Comparison of ENCODE assay signal across 23 cellular contexts in genomic region chr9:22548625-22549024, GRCh38.
DNase-seq lines count a peak whose midpoint lies in the region; ATAC-seq lines count a peak whose summit lies in the region.
"Had no signal": no experiment of that assay in that cellular context is flagged by ENCODE, and none has a peak within 500 bp of the region (broad histone marks: within the 10 kb centered on the region; RNA-seq: fewer than 3 reads in every experiment).

No MANE protein-coding gene starts in this region.

- H3K18ac ChIP-seq in mesendoderm (ENCODE audit: low read length) = no peak overlapping the region

- H3K4me2 ChIP-seq in mesendoderm (ENCODE audit: low read length) = no peak overlapping the region
- H3K4me2 ChIP-seq: BLaER1 had no signal

- H3K4ac ChIP-seq in mesendoderm (ENCODE audit: low read depth, low read length) = no peak overlapping the region

- H3K27ac ChIP-seq in mesendoderm (ENCODE audit: low read depth, low read length) = no peak overlapping the region
- H3K27ac ChIP-seq: BLaER1 had no signal

- no peaks in the 10 kb centered on the region for H3K79me1 ChIP-seq in mesendoderm (ENCODE audit: low read length)

- no peak overlapping the region for H3K9ac ChIP-seq in mesendoderm (ENCODE audit: low read length)
- H3K9ac ChIP-seq: BLaER1 had no signal

- no peak for ATAC-seq in GM18517 (IDR thresholded peaks at IDR 0.05; ENCODE audit: unreplicated experiment)
- ATAC-seq: GM12878 had no signal

- no peaks in the 10 kb centered on the region for H3K36me3 ChIP-seq in mesendoderm (ENCODE audit: control insufficient read depth, insufficient read depth, low read length)
- H3K36me3 ChIP-seq: BE2C, BLaER1 had no signal

- WGBS in mesendoderm (ENCODE audit: extremely low coverage, insufficient coverage, low lambda C conversion rate) = no CpG with 5 or more reads among the region's 2 CpGs

- H4K8ac ChIP-seq in mesendoderm (ENCODE audit: low read depth, low read length) = no peak overlapping the region

- DNase-seq in M059J (ENCODE audit: low read depth) = peak; percentile 10
- peak; percentile 2 for DNase-seq in OCI-M1 (lab: John Stamatoyannopoulos, UW)
- DNase-seq in mesendoderm = peak; percentile 4
- no peak for DNase-seq in NCI-H2227 treated with DMSO at 0.1 percent for 48 hours (lab: John Stamatoyannopoulos, UW)
- no peak for DNase-seq in HuH-7.5 (ENCODE audit: low spot score)
- DNase-seq: 8988T; ACHN; BE2C; C1 segment of cervical spinal cord; CD4-positive, alpha-beta memory T cell; CD4-positive, CD25-positive, alpha-beta regulatory T cell; CD8-positive, alpha-beta memory T cell; COR-L47; DMS 273 treated with DMSO at 0.1 percent for 48 hours; DMS153; DMS53; DMS79; DND-41; EL; GDM1 had no signal

- no peak overlapping the region for H2BK15ac ChIP-seq in mesendoderm (replicated peaks; ENCODE audit: low read depth)

- no peak overlapping the region for H2AK5ac ChIP-seq in mesendoderm (ENCODE audit: low read length)

- no peak overlapping the region for H4K5ac ChIP-seq in mesendoderm (ENCODE audit: low read length)

- H3K27me3 ChIP-seq in mesendoderm (ENCODE audit: insufficient read depth, low read length, poor library complexity) = no peaks in the 10 kb centered on the region
- H3K27me3 ChIP-seq: BE2C, BLaER1 had no signal

- H2BK5ac ChIP-seq in mesendoderm (ENCODE audit: low read length) = no peak overlapping the region

- H3K23ac ChIP-seq in mesendoderm (ENCODE audit: low read length) = no peak overlapping the region

- peaks cover 2% of the 10 kb centered on the region for H3K4me1 ChIP-seq in mesendoderm (ENCODE audit: control insufficient read depth, low read depth, low read length)
- H3K4me1 ChIP-seq: BE2C, BLaER1 had no signal

- H2BK120ac ChIP-seq in mesendoderm (ENCODE audit: low read depth, low read length) = no peak overlapping the region

- no peak overlapping the region for H3K4me3 ChIP-seq in mesendoderm (ENCODE audit: low read length)
- H3K4me3 ChIP-seq: BLaER1, GM12878 had no signal

- H3K56ac ChIP-seq in mesendoderm (ENCODE audit: low read length) = no peak overlapping the region

- no peaks in the 10 kb centered on the region for H3K79me2 ChIP-seq in mesendoderm (ENCODE audit: control insufficient read depth, insufficient read depth, low read length)

Comparison
In these comparisons a context has a peak if more than half of its experiments do, and no peak if none do; other contexts are left out.
1. DNase-seq: peak in M059J (single experiment), OCI-M1 (single experiment) and mesendoderm (single experiment); none in NCI-H2227 treated with DMSO at 0.1 percent for 48 hours (single experiment) and HuH-7.5 (single experiment).